ENCODE assay signal across 8 cellular contexts in genomic region chr10:21519981-21520436, GRCh38. TPM values are rescaled to one million over a fixed set of nuclear protein-coding genes. Genes with fewer than 3 reads are reported as not detected.
A peak's percentile ranks its signal among the peaks of the same experiment; 100 is the strongest.
DNase-seq lines count a peak whose midpoint lies in the region; ATAC-seq and TF ChIP-seq lines count a peak whose summit lies in the region.

No MANE protein-coding gene starts in this region.

- no peaks in the 10 kb centered on the region for H3K36me3 Mint-ChIP-seq in chondrocyte (ENCODE audit: low read depth)
- no peaks in the 10 kb centered on the region for H3K36me3 Mint-ChIP-seq in memory B cell

- no peak for TF ChIP-seq POLR2A in vagina (IDR thresholded peaks at IDR 0.05)

- ATAC-seq in GM18873 (IDR thresholded peaks at IDR 0.05; ENCODE audit: low FRiP score, unreplicated experiment) (peak; percentile 46), memory B cell (ENCODE audit: low read depth) (no peak), GM21515 (IDR thresholded peaks at IDR 0.05; ENCODE audit: unreplicated experiment) (no peak)

- peak overlapping the region; percentile 57 to 76 for H3K4me3 ChIP-seq in vagina

- peak overlapping the region; percentile 93 for H3K27ac Mint-ChIP-seq in chondrocyte (ENCODE audit: unreplicated experiment)
- peak overlapping the region; percentile 41 for H3K27ac Mint-ChIP-seq in memory B cell

- intact Hi-C loops in vagina (cut with DNase I): loop anchor here (5.0 kb wide), 2 partner anchors 207 to 807 kb away; no protein-coding TSS in a partner anchor

- no peaks in the 10 kb centered on the region for H3K36me3 ChIP-seq in vagina

- H3K27me3 Mint-ChIP-seq in chondrocyte (ENCODE audit: low read depth) (no peaks in the 10 kb centered on the region), memory B cell (peaks cover 23% of the 10 kb centered on the region)

- H3K9me3 Mint-ChIP-seq in chondrocyte (ENCODE audit: low read depth) (no peaks in the 10 kb centered on the region), memory B cell (no peaks in the 10 kb centered on the region)

- DNase-seq in Ammon's horn (ENCODE audit: low spot score) (peak; percentile 27), NCI-H82 (lab: John Stamatoyannopoulos, UW) (peak; percentile 62), chondrocyte (ENCODE audit: low spot score) (no peak), memory B cell (ENCODE audit: low spot score in 2 of 2) (peak in 1 of 2 donors; percentile 16), vagina (ENCODE audit: extremely low spot score in 2 of 2) (no peak), hepatic stellate cell (ENCODE audit: low spot score) (no peak)

- H3K4me1 ChIP-seq in vagina: peaks cover 61% of the 10 kb centered on the region

- no peaks in the 10 kb centered on the region for H3K27me3 ChIP-seq in vagina

- H3K27ac ChIP-seq in vagina: peak overlapping the region; percentile 91

- H3K4me3 Mint-ChIP-seq in chondrocyte (ENCODE audit: unreplicated experiment) (peak overlapping the region; percentile 81), memory B cell (peak overlapping the region; percentile 5)

- peaks cover 76% of the 10 kb centered on the region for H3K4me1 Mint-ChIP-seq in chondrocyte (ENCODE audit: low read depth)
- peaks cover 25% of the 10 kb centered on the region for H3K4me1 Mint-ChIP-seq in memory B cell

- no peak for TF ChIP-seq CTCF in chondrocyte (IDR thresholded peaks at IDR 0.05)
- TF ChIP-seq CTCF in vagina (IDR thresholded peaks at IDR 0.05): no peak

- no peaks in the 10 kb centered on the region for H3K9me3 ChIP-seq in vagina

RNA-seq across cellular contexts. Expression of gene SKIDA1, which starts 5.5 kb away (rescaled TPM):
- total RNA-seq in chondrocyte (1.9 to 3.7 TPM (median 2.0 TPM) in 3 replicates), vagina (2.7 TPM)

RNA-seq across cellular contexts. Expression of gene MLLT10, which starts 14.0 kb away (rescaled TPM):
- total RNA-seq in chondrocyte: 35.4 to 39.0 TPM (median 37.5 TPM) in 3 replicates
- total RNA-seq in vagina: 53.3 TPM

Comparison
In these comparisons a context has a peak if more than half of its experiments do, and no peak if none do; other contexts are left out.
1. DNase-seq: peak in Ammon's horn (single experiment) and NCI-H82 (single experiment); none in chondrocyte (single experiment), vagina (0 of 2) and hepatic stellate cell (single experiment).